1 cellular context compared by ENCODE assay signal in genomic region chrX:21734175-21734574, GRCh38.
TF ChIP-seq lines count a peak whose summit lies in the region.

No MANE protein-coding gene starts in this region.

TF ChIP-seq in HepG2, 621 proteins besides CTCF, POLR2A, EP300 and RAD21 (continued from another document and continues in another):
- peak; percentile 66; the same call in 1 of the 2 replicates for TF ChIP-seq ZBED4 (CRISPR knock-in tag; IDR thresholded peaks at IDR 0.05; ENCODE audit: borderline replicate concordance)
- no peak for TF ChIP-seq MIER3 (CRISPR knock-in tag; IDR thresholded peaks at IDR 0.05; ENCODE audit: borderline replicate concordance)
- TF ChIP-seq CEBPB (IDR thresholded peaks at IDR 0.05; ENCODE audit: borderline replicate concordance, low read depth, low read length), result no peak
- no peak for TF ChIP-seq SIX1 (CRISPR knock-in tag; IDR thresholded peaks at IDR 0.05; ENCODE audit: borderline replicate concordance)
- peak; percentile 23; the same call in 1 of the 2 replicates for TF ChIP-seq SALL1 (CRISPR knock-in tag; IDR thresholded peaks at IDR 0.05)
- TF ChIP-seq, protein P1, sequence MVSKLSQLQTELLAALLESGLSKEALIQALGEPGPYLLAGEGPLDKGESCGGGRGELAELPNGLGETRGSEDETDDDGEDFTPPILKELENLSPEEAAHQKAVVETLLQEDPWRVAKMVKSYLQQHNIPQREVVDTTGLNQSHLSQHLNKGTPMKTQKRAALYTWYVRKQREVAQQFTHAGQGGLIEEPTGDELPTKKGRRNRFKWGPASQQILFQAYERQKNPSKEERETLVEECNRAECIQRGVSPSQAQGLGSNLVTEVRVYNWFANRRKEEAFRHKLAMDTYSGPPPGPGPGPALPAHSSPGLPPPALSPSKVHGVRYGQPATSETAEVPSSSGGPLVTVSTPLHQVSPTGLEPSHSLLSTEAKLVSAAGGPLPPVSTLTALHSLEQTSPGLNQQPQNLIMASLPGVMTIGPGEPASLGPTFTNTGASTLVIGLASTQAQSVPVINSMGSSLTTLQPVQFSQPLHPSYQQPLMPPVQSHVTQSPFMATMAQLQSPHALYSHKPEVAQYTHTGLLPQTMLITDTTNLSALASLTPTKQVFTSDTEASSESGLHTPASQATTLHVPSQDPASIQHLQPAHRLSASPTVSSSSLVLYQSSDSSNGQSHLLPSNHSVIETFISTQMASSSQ (IDR thresholded peaks at IDR 0.05; ENCODE audit: low read depth), result no peak
- TF ChIP-seq, protein P1 (CRISPR knock-in tag; IDR thresholded peaks at IDR 0.05; ENCODE audit: borderline replicate concordance), result no peak
- peak; percentile 28; the same call in 1 of the 2 replicates for TF ChIP-seq GATAD2A (CRISPR knock-in tag; IDR thresholded peaks at IDR 0.05)
- TF ChIP-seq DZIP1 (CRISPR knock-in tag; IDR thresholded peaks at IDR 0.05), result no peak
- no peak for TF ChIP-seq ZNF850 (CRISPR knock-in tag; conservative IDR thresholded peaks at IDR 0.05)
- TF ChIP-seq, protein P2, sequence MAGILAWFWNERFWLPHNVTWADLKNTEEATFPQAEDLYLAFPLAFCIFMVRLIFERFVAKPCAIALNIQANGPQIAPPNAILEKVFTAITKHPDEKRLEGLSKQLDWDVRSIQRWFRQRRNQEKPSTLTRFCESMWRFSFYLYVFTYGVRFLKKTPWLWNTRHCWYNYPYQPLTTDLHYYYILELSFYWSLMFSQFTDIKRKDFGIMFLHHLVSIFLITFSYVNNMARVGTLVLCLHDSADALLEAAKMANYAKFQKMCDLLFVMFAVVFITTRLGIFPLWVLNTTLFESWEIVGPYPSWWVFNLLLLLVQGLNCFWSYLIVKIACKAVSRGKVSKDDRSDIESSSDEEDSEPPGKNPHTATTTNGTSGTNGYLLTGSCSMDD (CRISPR knock-in tag; IDR thresholded peaks at IDR 0.05), result no peak
- TF ChIP-seq RFX1 (IDR thresholded peaks at IDR 0.05), result no peak
- TF ChIP-seq SIN3A (IDR thresholded peaks at IDR 0.05; ENCODE audit: borderline replicate concordance, low read depth, low read length), result no peak
- TF ChIP-seq ZNF605 (CRISPR knock-in tag; IDR thresholded peaks at IDR 0.05), result no peak
- TF ChIP-seq, protein P3, sequence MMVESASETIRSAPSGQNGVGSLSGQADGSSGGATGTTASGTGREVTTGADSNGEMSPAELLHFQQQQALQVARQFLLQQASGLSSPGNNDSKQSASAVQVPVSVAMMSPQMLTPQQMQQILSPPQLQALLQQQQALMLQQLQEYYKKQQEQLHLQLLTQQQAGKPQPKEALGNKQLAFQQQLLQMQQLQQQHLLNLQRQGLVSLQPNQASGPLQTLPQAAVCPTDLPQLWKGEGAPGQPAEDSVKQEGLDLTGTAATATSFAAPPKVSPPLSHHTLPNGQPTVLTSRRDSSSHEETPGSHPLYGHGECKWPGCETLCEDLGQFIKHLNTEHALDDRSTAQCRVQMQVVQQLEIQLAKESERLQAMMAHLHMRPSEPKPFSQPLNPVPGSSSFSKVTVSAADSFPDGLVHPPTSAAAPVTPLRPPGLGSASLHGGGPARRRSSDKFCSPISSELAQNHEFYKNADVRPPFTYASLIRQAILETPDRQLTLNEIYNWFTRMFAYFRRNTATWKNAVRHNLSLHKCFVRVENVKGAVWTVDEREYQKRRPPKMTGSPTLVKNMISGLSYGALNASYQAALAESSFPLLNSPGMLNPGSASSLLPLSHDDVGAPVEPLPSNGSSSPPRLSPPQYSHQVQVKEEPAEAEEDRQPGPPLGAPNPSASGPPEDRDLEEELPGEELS (CRISPR knock-in tag; IDR thresholded peaks at IDR 0.05), result peak; percentile 40; the same call in 1 of the 2 replicates
- TF ChIP-seq, protein P4, sequence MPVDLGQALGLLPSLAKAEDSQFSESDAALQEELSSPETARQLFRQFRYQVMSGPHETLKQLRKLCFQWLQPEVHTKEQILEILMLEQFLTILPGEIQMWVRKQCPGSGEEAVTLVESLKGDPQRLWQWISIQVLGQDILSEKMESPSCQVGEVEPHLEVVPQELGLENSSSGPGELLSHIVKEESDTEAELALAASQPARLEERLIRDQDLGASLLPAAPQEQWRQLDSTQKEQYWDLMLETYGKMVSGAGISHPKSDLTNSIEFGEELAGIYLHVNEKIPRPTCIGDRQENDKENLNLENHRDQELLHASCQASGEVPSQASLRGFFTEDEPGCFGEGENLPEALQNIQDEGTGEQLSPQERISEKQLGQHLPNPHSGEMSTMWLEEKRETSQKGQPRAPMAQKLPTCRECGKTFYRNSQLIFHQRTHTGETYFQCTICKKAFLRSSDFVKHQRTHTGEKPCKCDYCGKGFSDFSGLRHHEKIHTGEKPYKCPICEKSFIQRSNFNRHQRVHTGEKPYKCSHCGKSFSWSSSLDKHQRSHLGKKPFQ (CRISPR knock-in tag; IDR thresholded peaks at IDR 0.05; ENCODE audit: insufficient replicate concordance), result no peak
- TF ChIP-seq ZNF343 (CRISPR knock-in tag; IDR thresholded peaks at IDR 0.05), result no peak
- 0 out of 2 replicates have a peak, but pooled peaks have one; percentile 2 for TF ChIP-seq CREM (IDR thresholded peaks at IDR 0.05)
- no peak for TF ChIP-seq CREM (CRISPR knock-in tag; IDR thresholded peaks at IDR 0.05)
- no peak for TF ChIP-seq MYC (CRISPR knock-in tag; IDR thresholded peaks at IDR 0.05; ENCODE audit: borderline replicate concordance)
- TF ChIP-seq FIP1L1 (IDR thresholded peaks at IDR 0.05; ENCODE audit: borderline replicate concordance, insufficient read depth, low read depth, low read length), result no peak
- no peak for TF ChIP-seq HOXA9 (CRISPR knock-in tag; IDR thresholded peaks at IDR 0.05; ENCODE audit: borderline replicate concordance)
- TF ChIP-seq GPBP1L1 (CRISPR knock-in tag; IDR thresholded peaks at IDR 0.05), result no peak
- TF ChIP-seq GABPB1 (CRISPR knock-in tag; IDR thresholded peaks at IDR 0.05), result no peak
- peak; percentile 69 for TF ChIP-seq PAXIP1 (CRISPR knock-in tag; conservative IDR thresholded peaks at IDR 0.05)
- TF ChIP-seq, protein P5, sequence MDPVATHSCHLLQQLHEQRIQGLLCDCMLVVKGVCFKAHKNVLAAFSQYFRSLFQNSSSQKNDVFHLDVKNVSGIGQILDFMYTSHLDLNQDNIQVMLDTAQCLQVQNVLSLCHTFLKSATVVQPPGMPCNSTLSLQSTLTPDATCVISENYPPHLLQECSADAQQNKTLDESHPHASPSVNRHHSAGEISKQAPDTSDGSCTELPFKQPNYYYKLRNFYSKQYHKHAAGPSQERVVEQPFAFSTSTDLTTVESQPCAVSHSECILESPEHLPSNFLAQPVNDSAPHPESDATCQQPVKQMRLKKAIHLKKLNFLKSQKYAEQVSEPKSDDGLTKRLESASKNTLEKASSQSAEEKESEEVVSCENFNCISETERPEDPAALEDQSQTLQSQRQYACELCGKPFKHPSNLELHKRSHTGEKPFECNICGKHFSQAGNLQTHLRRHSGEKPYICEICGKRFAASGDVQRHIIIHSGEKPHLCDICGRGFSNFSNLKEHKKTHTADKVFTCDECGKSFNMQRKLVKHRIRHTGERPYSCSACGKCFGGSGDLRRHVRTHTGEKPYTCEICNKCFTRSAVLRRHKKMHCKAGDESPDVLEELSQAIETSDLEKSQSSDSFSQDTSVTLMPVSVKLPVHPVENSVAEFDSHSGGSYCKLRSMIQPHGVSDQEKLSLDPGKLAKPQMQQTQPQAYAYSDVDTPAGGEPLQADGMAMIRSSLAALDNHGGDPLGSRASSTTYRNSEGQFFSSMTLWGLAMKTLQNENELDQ (CRISPR knock-in tag; IDR thresholded peaks at IDR 0.05; ENCODE audit: borderline replicate concordance), result no peak
- no peak for TF ChIP-seq HNRNPUL1 (IDR thresholded peaks at IDR 0.05; ENCODE audit: low read depth, low read length)
- no peak for TF ChIP-seq ZNF350 (CRISPR knock-in tag; IDR thresholded peaks at IDR 0.05; ENCODE audit: borderline replicate concordance, low read depth)
- TF ChIP-seq REPIN1 (CRISPR knock-in tag; IDR thresholded peaks at IDR 0.05; ENCODE audit: borderline replicate concordance, low read depth), result no peak
- no peak for TF ChIP-seq ZNF672 (CRISPR knock-in tag; IDR thresholded peaks at IDR 0.05)
- no peak for TF ChIP-seq ZNF776 (CRISPR knock-in tag; IDR thresholded peaks at IDR 0.05)
